ENCODE assay signal across 19 cellular contexts in the genomic region with DNA sequence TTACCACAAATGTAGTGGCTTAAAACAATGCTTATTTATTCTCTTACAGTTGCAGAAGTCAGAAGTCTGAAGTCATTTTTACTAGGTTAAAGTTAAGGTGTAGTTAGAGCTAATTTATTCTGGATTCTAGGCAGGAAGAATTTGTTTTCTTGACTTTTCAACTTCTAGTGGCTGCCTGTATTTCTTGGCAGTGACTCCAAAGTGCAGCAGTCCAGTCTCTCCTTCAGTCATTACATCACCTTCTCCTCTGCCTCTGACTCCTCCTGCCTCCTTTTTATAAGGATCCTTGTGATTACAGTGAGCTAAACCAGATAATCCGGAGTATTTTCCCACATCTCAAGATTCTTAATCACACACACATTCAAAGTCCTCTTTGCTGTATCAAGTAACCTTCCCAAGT.
A peak's percentile ranks its signal among the peaks of the same experiment; 100 is the strongest.
DNase-seq lines count a peak whose midpoint lies in the region; ATAC-seq and TF ChIP-seq lines count a peak whose summit lies in the region.
"Had no signal": no experiment of that assay in that cellular context is flagged by ENCODE, and none has a peak within 500 bp of the region (broad histone marks: within the 10 kb centered on the region; RNA-seq: fewer than 3 reads in every experiment).

No MANE protein-coding gene starts in this region.

- H3K9me2 ChIP-seq in GM23248 (ENCODE audit: insufficient read depth) = no peaks in the 10 kb centered on the region

- H4K20me1 ChIP-seq in GM23248 (ENCODE audit: insufficient read depth) = no peaks in the 10 kb centered on the region

- H3K4me1 ChIP-seq in GM23248 (ENCODE audit: insufficient read depth) = no peaks in the 10 kb centered on the region
- H3K4me1 ChIP-seq: A549 had no signal

- DNase-seq in GM23248 (peak; percentile 8), amniotic epithelial cell (ENCODE audit: low read depth) (peak; percentile 47), dermis blood vessel endothelial cell (peak; percentile 15), retinal pigment epithelial cell (ENCODE audit: low read depth) (peak; percentile 35), NCI-H1105 (lab: John Stamatoyannopoulos, UW) (no peak), glomerular visceral epithelial cell (ENCODE audit: extremely low spot score) (no peak)
- DNase-seq in stimulated activated CD4-positive, alpha-beta T cell treated with anti-CD3 and anti-CD28 coated beads, Interleukin-1b, Interleukin-23, amount 100 ng/mL, for 48 hours = no peak
- DNase-seq: CD4-positive, alpha-beta memory T cell; H9; MM.1S; NCI-H1092 treated with DMSO at 0.1 percent for 48 hours; NCI-H1694; NCI-H2227 treated with DMSO at 0.1 percent for 48 hours; NCI-H524; NCI-H82; SHP77 treated with DMSO at 0.1 percent for 48 hours had no signal

- H3K9ac ChIP-seq in GM23248 = no peak overlapping the region

- ATAC-seq in GM19467 (IDR thresholded peaks at IDR 0.05; ENCODE audit: unreplicated experiment) = no peak
- ATAC-seq: A549, SK-N-SH treated with all-trans-retinoic acid at 6 μM for 48 hours had no signal

- H3K4me3 ChIP-seq in GM23248 (no peak overlapping the region), retinal pigment epithelial cell (ENCODE audit: low read length) (no peak overlapping the region)
- H3K4me3 ChIP-seq: A549 had no signal

- no peak overlapping the region for H2AFZ ChIP-seq in GM23248

- H3K4me2 ChIP-seq in GM23248 (ENCODE audit: unreplicated experiment) = no peak overlapping the region
- H3K4me2 ChIP-seq: A549 had no signal

- no peaks in the 10 kb centered on the region for H3K27me3 ChIP-seq in GM23248 (replicated peaks; ENCODE audit: insufficient read depth)

- no peaks in the 10 kb centered on the region for H3K9me3 ChIP-seq in GM23248 (ENCODE audit: low read depth)
- H3K9me3 ChIP-seq: A549 had no signal

- H3K79me2 ChIP-seq in GM23248 (ENCODE audit: insufficient read depth) = no peaks in the 10 kb centered on the region

- no peak overlapping the region for H3K27ac ChIP-seq in GM23248
- H3K27ac ChIP-seq: A549 had no signal

- H3F3A ChIP-seq in GM23248 (ENCODE audit: insufficient read depth) = no peaks in the 10 kb centered on the region

- WGBS in GM23248 (ENCODE audit: low coverage in 1 of 2, low lambda C conversion rate in 2 of 2, missing lambda C conversion rate in 2 of 2), 2 experiments = 57 to 65% methylated on average over 1 of the region's 1 CpG

- no peak for TF ChIP-seq CTCF in retinal pigment epithelial cell (conservative IDR thresholded peaks at IDR 0.05; ENCODE audit: low read depth, low read length)

- in situ Hi-C loops in GM23248 (cut with MboI) = loop anchor here (25.0 kb wide), 2 partner anchors 877 to 1477 kb away; a partner anchor contains a TSS

- no peaks in the 10 kb centered on the region for H3K36me3 ChIP-seq in GM23248 (ENCODE audit: low read depth)

Comparison
In these comparisons a context has a peak if more than half of its experiments do, and no peak if none do; other contexts are left out.
1. DNase-seq: peak in GM23248 (single experiment), amniotic epithelial cell (single experiment), dermis blood vessel endothelial cell (single experiment) and retinal pigment epithelial cell (single experiment); none in NCI-H1105 (single experiment), stimulated activated CD4-positive, alpha-beta T cell treated with anti-CD3 and anti-CD28 coated beads, Interleukin-1b, Interleukin-23, amount 100 ng/mL, for 48 hours (single experiment) and glomerular visceral epithelial cell (single experiment).